Comparison of ENCODE assay signal across 13 cellular contexts in genomic region chr2:204069804-204070203, GRCh38.
A peak's percentile ranks its signal among the peaks of the same experiment; 100 is the strongest.
DNase-seq lines count a peak whose midpoint lies in the region; FAIRE-seq and TF ChIP-seq lines count a peak whose summit lies in the region.
"Had no signal": no experiment of that assay in that cellular context is flagged by ENCODE, and none has a peak within 500 bp of the region (broad histone marks: within the 10 kb centered on the region; RNA-seq: fewer than 3 reads in every experiment).

No MANE protein-coding gene starts in this region.

- H3K4me3 Mint-ChIP-seq in MCF 10A (ENCODE audit: unreplicated experiment): no peak overlapping the region
- no peak overlapping the region for H3K4me3 Mint-ChIP-seq in activated naive CD8-positive, alpha-beta T cell treated with anti-CD3 and anti-CD28 coated beads for 36 hours
- H3K4me3 Mint-ChIP-seq: CD8-positive, alpha-beta memory T cell had no signal

- H2AFZ ChIP-seq in mammary epithelial cell (ENCODE audit: low read depth, low read length): peak overlapping the region; percentile 13
- H2AFZ ChIP-seq in keratinocyte (ENCODE audit: control insufficient read depth, low read length): peak overlapping the region; percentile 29

- 5% methylated on average over 7 of the region's 7 CpGs for WGBS in mammary epithelial cell (ENCODE audit: low coverage, missing lambda C conversion rate)

- peaks cover 45% of the 10 kb centered on the region for H3K27me3 Mint-ChIP-seq in MCF 10A (ENCODE audit: insufficient read depth, unreplicated experiment)
- H3K27me3 Mint-ChIP-seq in activated naive CD8-positive, alpha-beta T cell treated with anti-CD3 and anti-CD28 coated beads for 36 hours: peaks cover 8% of the 10 kb centered on the region

- DNase-seq in mammary epithelial cell: peak; percentile 16
- no peak for DNase-seq in MCF 10A (ENCODE audit: unreplicated experiment)
- peak; percentile 10 for DNase-seq in bronchial epithelial cell (ENCODE audit: low read depth)
- no peak for DNase-seq in keratinocyte (ENCODE audit: low read depth, low spot score)
- DNase-seq in stimulated activated CD4-positive, alpha-beta T cell treated with anti-CD3 and anti-CD28 coated beads, Interleukin-12 subunit alpha, Interleukin-12 subunit beta, amount 100 ng/mL, for 4 hours: no peak
- DNase-seq in dedifferentiated amniotic fluid mesenchymal stem cell (ENCODE audit: extremely low spot score): no peak
- no peak for DNase-seq in NCI-H1436 treated with DMSO at 0.1 percent for 48 hours (lab: John Stamatoyannopoulos, UW)
- DNase-seq in activated naive CD8-positive, alpha-beta T cell treated with anti-CD3 and anti-CD28 coated beads for 36 hours: no peak
- DNase-seq: AML-193; CD8-positive, alpha-beta memory T cell; GF-D8 had no signal

- H3K4me1 ChIP-seq in mammary epithelial cell (ENCODE audit: insufficient read depth, low read length) (peaks cover 5% of the 10 kb centered on the region), keratinocyte (ENCODE audit: control insufficient read depth, extremely low read depth, insufficient read depth, low read length) (peaks cover 6% of the 10 kb centered on the region)
- H3K4me1 ChIP-seq: BLaER1 had no signal

- H3K79me2 ChIP-seq in mammary epithelial cell (ENCODE audit: insufficient read depth, low read length): no peaks in the 10 kb centered on the region
- H3K79me2 ChIP-seq in keratinocyte (ENCODE audit: control insufficient read depth, insufficient read depth, low read length): no peaks in the 10 kb centered on the region

- POLR2A ChIA-PET in MCF 10A (lab: Yijun Ruan, JAX): no interaction called here

- intact Hi-C loops in mammary epithelial cell (cut with micrococcal nuclease) (loop anchor here (5.0 kb wide), 1 partner anchor 1177 kb away; no protein-coding TSS in a partner anchor), MCF 10A (cut with micrococcal nuclease) (no loop called here)

- no peak overlapping the region for H3K9ac ChIP-seq in mammary epithelial cell (ENCODE audit: insufficient read depth, low read length)
- H3K9ac ChIP-seq in keratinocyte (ENCODE audit: control insufficient read depth, extremely low read depth, insufficient read depth, low read length): no peak overlapping the region
- H3K9ac ChIP-seq: BLaER1 had no signal

- in situ Hi-C loops in mammary epithelial cell (cut with MboI; ENCODE audit: low sequenced_read_pairs in 2 of 2): no loop called here

- FAIRE-seq in bronchial epithelial cell (lab: Jason Lieb, UNC) (no peak), keratinocyte (lab: Jason Lieb, UNC) (no peak)

- H3K27me3 ChIP-seq in mammary epithelial cell (ENCODE audit: insufficient read depth, low read length) (peaks cover 5% of the 10 kb centered on the region), bronchial epithelial cell (ENCODE audit: control insufficient read depth, insufficient read depth, low read length) (no peaks in the 10 kb centered on the region), keratinocyte (ENCODE audit: control insufficient read depth, extremely low read depth, insufficient read depth, low read length) (peaks cover 4% of the 10 kb centered on the region)
- H3K27me3 ChIP-seq: BLaER1 had no signal

- H3K36me3 Mint-ChIP-seq in MCF 10A (ENCODE audit: insufficient read depth, unreplicated experiment): no peaks in the 10 kb centered on the region
- no peaks in the 10 kb centered on the region for H3K36me3 Mint-ChIP-seq in activated naive CD8-positive, alpha-beta T cell treated with anti-CD3 and anti-CD28 coated beads for 36 hours
- H3K36me3 Mint-ChIP-seq: CD8-positive, alpha-beta memory T cell had no signal

- H4K20me1 ChIP-seq in mammary epithelial cell (ENCODE audit: insufficient read depth, low read length) (no peaks in the 10 kb centered on the region), keratinocyte (ENCODE audit: control insufficient read depth, extremely low read depth, insufficient read depth, low read length) (no peaks in the 10 kb centered on the region)
- H4K20me1 ChIP-seq: BLaER1 had no signal

- H3K9me1 ChIP-seq in keratinocyte (ENCODE audit: control insufficient read depth, extremely low read depth, insufficient read depth, low read length): no peaks in the 10 kb centered on the region

- H3K9me3 Mint-ChIP-seq in MCF 10A (ENCODE audit: unreplicated experiment): no peaks in the 10 kb centered on the region
- H3K9me3 Mint-ChIP-seq in activated naive CD8-positive, alpha-beta T cell treated with anti-CD3 and anti-CD28 coated beads for 36 hours: no peaks in the 10 kb centered on the region
- H3K9me3 Mint-ChIP-seq: CD8-positive, alpha-beta memory T cell had no signal

- TF ChIP-seq CTCF in mammary epithelial cell (conservative IDR thresholded peaks at IDR 0.05 in 1 of 2, IDR thresholded peaks at IDR 0.05 in 1 of 2; ENCODE audit: extremely low read depth in 1 of 2, insufficient read depth in 1 of 2, low read depth in 1 of 2, low read length in 2 of 2) (no peak), MCF 10A (IDR thresholded peaks at IDR 0.05; ENCODE audit: unreplicated experiment) (no peak), bronchial epithelial cell (IDR thresholded peaks at IDR 0.05; ENCODE audit: insufficient read depth, low read length, severe bottlenecking) (no peak), keratinocyte (optimal IDR thresholded peaks at IDR 0.05 in 1 of 3, IDR thresholded peaks at IDR 0.05 in 1 of 3, conservative IDR thresholded peaks at IDR 0.05 in 1 of 3; ENCODE audit: extremely low read depth in 1 of 3, insufficient read depth in 2 of 3, low read length in 3 of 3) (no peak)

- no peaks in the 10 kb centered on the region for H3K9me3 ChIP-seq in mammary epithelial cell (replicated peaks; ENCODE audit: insufficient read depth, low read length)
- H3K9me3 ChIP-seq in keratinocyte (ENCODE audit: control insufficient read depth, low read depth, low read length): no peaks in the 10 kb centered on the region
- H3K9me3 ChIP-seq: BLaER1 had no signal

- CTCF ChIA-PET in mammary epithelial cell (lab: Charles Lee; ENCODE audit: low non-redundant PET): no interaction called here
- CTCF ChIA-PET in MCF 10A (lab: Yijun Ruan, JAX): no interaction called here

- H3K4me2 ChIP-seq in mammary epithelial cell (ENCODE audit: insufficient read depth, low read depth, low read length): no peak overlapping the region
- H3K4me2 ChIP-seq in keratinocyte (ENCODE audit: control insufficient read depth, extremely low read depth, insufficient read depth, low read depth, low read length): peak overlapping the region; percentile 14
- H3K4me2 ChIP-seq: BLaER1 had no signal

- dilution Hi-C loops in mammary epithelial cell (cut with HindIII; ENCODE audit: low sequenced_read_pairs): no loop called here
- dilution Hi-C loops in keratinocyte (cut with MboI; ENCODE audit: extremely low pct_ligation_motif_present, low sequenced_read_pairs): no loop called here

- H3K27ac Mint-ChIP-seq in MCF 10A (ENCODE audit: low read depth, unreplicated experiment): no peak overlapping the region
- H3K27ac Mint-ChIP-seq in activated naive CD8-positive, alpha-beta T cell treated with anti-CD3 and anti-CD28 coated beads for 36 hours: no peak overlapping the region

- H3K27ac ChIP-seq in mammary epithelial cell (ENCODE audit: insufficient read depth, low read depth, low read length) (no peak overlapping the region), keratinocyte (ENCODE audit: control insufficient read depth, insufficient read depth, low read length) (no peak overlapping the region)
- H3K27ac ChIP-seq: 22Rv1, BLaER1 had no signal

- H3K4me1 Mint-ChIP-seq in MCF 10A (ENCODE audit: insufficient read depth, unreplicated experiment): no peaks in the 10 kb centered on the region
- peaks cover 5% of the 10 kb centered on the region for H3K4me1 Mint-ChIP-seq in activated naive CD8-positive, alpha-beta T cell treated with anti-CD3 and anti-CD28 coated beads for 36 hours
- H3K4me1 Mint-ChIP-seq: CD8-positive, alpha-beta memory T cell had no signal

- H3K4me3 ChIP-seq in mammary epithelial cell (replicated peaks in 1 of 3; ENCODE audit: insufficient read depth in 1 of 3, low read depth in 2 of 3, low read length in 3 of 3) (no peak overlapping the region), bronchial epithelial cell (ENCODE audit: low read depth, low read length) (no peak overlapping the region), keratinocyte (ENCODE audit: control insufficient read depth in 2 of 3, extremely low read depth in 1 of 3, insufficient read depth in 2 of 3, low read depth in 1 of 3, low read length in 3 of 3) (no peak overlapping the region)
- H3K4me3 ChIP-seq: BLaER1 had no signal

- BruUV-seq in mammary epithelial cell (replicated peaks; lab: Mats Ljungman, UMichigan) (no TSS peak), MCF 10A (replicated peaks; lab: Mats Ljungman, UMichigan) (no TSS peak)

- H3K36me3 ChIP-seq in mammary epithelial cell (ENCODE audit: insufficient read depth, low read length): no peaks in the 10 kb centered on the region
- H3K36me3 ChIP-seq in bronchial epithelial cell (ENCODE audit: control insufficient read depth, insufficient read depth, low read length): no peaks in the 10 kb centered on the region
- H3K36me3 ChIP-seq in keratinocyte (ENCODE audit: control insufficient read depth in 2 of 2, extremely low read depth in 1 of 2, insufficient read depth in 2 of 2, low read length in 2 of 2): no peaks in the 10 kb centered on the region
- H3K36me3 ChIP-seq: BLaER1 had no signal

Comparison
In these comparisons a context has a peak if more than half of its experiments do, and no peak if none do; other contexts are left out.
1. DNase-seq: peak in mammary epithelial cell (single experiment) and bronchial epithelial cell (single experiment); none in MCF 10A (single experiment), keratinocyte (single experiment), stimulated activated CD4-positive, alpha-beta T cell treated with anti-CD3 and anti-CD28 coated beads, Interleukin-12 subunit alpha, Interleukin-12 subunit beta, amount 100 ng/mL, for 4 hours (single experiment), dedifferentiated amniotic fluid mesenchymal stem cell (single experiment), NCI-H1436 treated with DMSO at 0.1 percent for 48 hours (single experiment) and activated naive CD8-positive, alpha-beta T cell treated with anti-CD3 and anti-CD28 coated beads for 36 hours (single experiment).